Comparison of ENCODE assay signal across 1 cellular context in genomic region chr3:111081008-111081545, GRCh38.
TF ChIP-seq lines count a peak whose summit lies in the region.

No MANE protein-coding gene starts in this region.

TF ChIP-seq in H1, 55 proteins besides CTCF, POLR2A, EP300 and RAD21:
- TF ChIP-seq SIX5 (IDR thresholded peaks at IDR 0.05; ENCODE audit: low read depth, low read length) = no peak
- TF ChIP-seq CEBPB (IDR thresholded peaks at IDR 0.05; ENCODE audit: low read depth, low read length) = no peak
- TF ChIP-seq TBP (IDR thresholded peaks at IDR 0.05; ENCODE audit: low read depth, low read length) = no peak
